ENCODE assay signal across 8 cellular contexts in genomic region chr5:177427211-177427822, GRCh38. TPM values are rescaled to one million over a fixed set of nuclear protein-coding genes. Genes with fewer than 3 reads are reported as not detected.
DNase-seq lines count a peak whose midpoint lies in the region; ATAC-seq, FAIRE-seq and TF ChIP-seq lines count a peak whose summit lies in the region.

No MANE protein-coding gene starts in this region.

- peaks cover 9% of the 10 kb centered on the region for H3K27me3 Mint-ChIP-seq in endodermal cell (ENCODE audit: insufficient read depth)

- H4K8ac ChIP-seq in neuronal stem cell (ENCODE audit: low read depth, low read length), result no peak overlapping the region

- H3K36me3 ChIP-seq in OCI-LY3 (replicated peaks; ENCODE audit: low read depth, low read length), result peaks cover 11% of the 10 kb centered on the region
- peaks cover 8% of the 10 kb centered on the region for H3K36me3 ChIP-seq in endodermal cell (ENCODE audit: control insufficient read depth, insufficient read depth, low read length)
- H3K36me3 ChIP-seq in neuronal stem cell (replicated peaks in 1 of 2; ENCODE audit: control insufficient read depth in 2 of 2, insufficient read depth in 2 of 2, low read length in 2 of 2), result peaks cover 8 to 28% of the 10 kb centered on the region in 2 donors

- H3K4me3 Mint-ChIP-seq in endodermal cell, result peak overlapping the region; percentile 74

- no peak overlapping the region for H3K14ac ChIP-seq in neuronal stem cell (ENCODE audit: low read length)

- H3K9ac ChIP-seq in OCI-LY3 (ENCODE audit: low read length), result peak overlapping the region; percentile 81
- H3K9ac ChIP-seq in endodermal cell (ENCODE audit: extremely low read depth, low read length, poor library complexity, severe bottlenecking), result peak overlapping the region; percentile 91
- peak overlapping the region; percentile 94 for H3K9ac ChIP-seq in neuronal stem cell (ENCODE audit: low read depth, low read length, poor library complexity)

- H3K4me2 ChIP-seq in OCI-LY3 (ENCODE audit: low read length) (peak overlapping the region; percentile 97), neuronal stem cell (ENCODE audit: insufficient read depth, low read length, poor library complexity, severe bottlenecking) (peak overlapping the region; percentile 79)

- H2BK120ac ChIP-seq in neuronal stem cell (ENCODE audit: low read depth, low read length), result no peak overlapping the region

- no peak overlapping the region for H2BK12ac ChIP-seq in neuronal stem cell (ENCODE audit: low read length)

- peak overlapping the region; percentile 93 for H3K4me3 ChIP-seq in GM12875 (ENCODE audit: low read depth, low read length)
- H3K4me3 ChIP-seq in OCI-LY3 (ENCODE audit: low read length), result peak overlapping the region; percentile 85
- peak overlapping the region; percentile 90 for H3K4me3 ChIP-seq in endodermal cell (ENCODE audit: low read length)
- peak overlapping the region; percentile 87 to 92 for H3K4me3 ChIP-seq in neuronal stem cell (ENCODE audit: low read length in 2 of 2)

- H3K4ac ChIP-seq in neuronal stem cell (ENCODE audit: low read length), result no peak overlapping the region

- no peaks in the 10 kb centered on the region for H3K9me3 Mint-ChIP-seq in endodermal cell

- peak overlapping the region; percentile 9 for H2AK5ac ChIP-seq in neuronal stem cell (ENCODE audit: low read depth, low read length)

- H3K9me3 ChIP-seq in OCI-LY3 (ENCODE audit: insufficient read depth, low read length), result no peaks in the 10 kb centered on the region
- H3K9me3 ChIP-seq in endodermal cell (ENCODE audit: control insufficient read depth, low read length), result no peaks in the 10 kb centered on the region
- no peaks in the 10 kb centered on the region for H3K9me3 ChIP-seq in neuronal stem cell (replicated peaks in 1 of 2; ENCODE audit: control insufficient read depth in 2 of 2, insufficient read depth in 1 of 2, low read depth in 1 of 2, low read length in 2 of 2)

- H3K27ac Mint-ChIP-seq in endodermal cell, result peak overlapping the region; percentile 58

- H4K20me1 ChIP-seq in OCI-LY3 (ENCODE audit: insufficient read depth, low read length), result peaks cover 21% of the 10 kb centered on the region

- H3K27me3 ChIP-seq in OCI-LY3 (ENCODE audit: low read depth, low read length) (no peaks in the 10 kb centered on the region), endodermal cell (ENCODE audit: control insufficient read depth, insufficient read depth, low read length, poor library complexity, severe bottlenecking) (no peaks in the 10 kb centered on the region), neuronal stem cell (ENCODE audit: control insufficient read depth in 3 of 3, insufficient read depth in 3 of 3, low read depth in 1 of 3, low read length in 3 of 3) (peaks cover 0 to 5% (median 0%) of the 10 kb centered on the region in 3 experiments)

- peaks cover 7% of the 10 kb centered on the region for H3K36me3 Mint-ChIP-seq in endodermal cell (ENCODE audit: low read depth)

- peaks cover 40% of the 10 kb centered on the region for H3K79me2 ChIP-seq in OCI-LY3 (ENCODE audit: low read length)

- peaks cover 4% of the 10 kb centered on the region for H3K79me1 ChIP-seq in neuronal stem cell (ENCODE audit: low read depth, low read length)

- H3K4me1 ChIP-seq in OCI-LY3 (ENCODE audit: low read length) (peaks cover 55% of the 10 kb centered on the region), endodermal cell (ENCODE audit: control insufficient read depth, insufficient read depth, low read length) (no peaks in the 10 kb centered on the region), neuronal stem cell (ENCODE audit: control insufficient read depth in 2 of 2, insufficient read depth in 1 of 2, low read depth in 1 of 2, low read length in 2 of 2) (peaks cover 15 to 16% of the 10 kb centered on the region in 2 donors)

- H3K4me1 Mint-ChIP-seq in endodermal cell, result peaks cover 14% of the 10 kb centered on the region

- no peak for FAIRE-seq in urothelium cell line (lab: Jason Lieb, UNC)

- peak overlapping the region; percentile 55 for H2BK15ac ChIP-seq in neuronal stem cell (ENCODE audit: low read length)

- WGBS in endodermal cell (ENCODE audit: insufficient coverage in 1 of 2, insufficient read length in 1 of 2), 2 experiments, result 33 to 39% methylated on average over 10 to 11 of the region's 11 CpGs
- no CpG with 5 or more reads among the region's 11 CpGs for WGBS in neuronal stem cell (ENCODE audit: extremely low coverage in 2 of 2, insufficient read length in 2 of 2, insufficient replicate concordance in 1 of 2), 2 donors

- peak overlapping the region; percentile 94 for H3K23ac ChIP-seq in neuronal stem cell (ENCODE audit: low read depth, low read length, poor library complexity)

- no peak overlapping the region for H2BK5ac ChIP-seq in neuronal stem cell (ENCODE audit: low read length)

- H4K91ac ChIP-seq in neuronal stem cell (ENCODE audit: low read depth, low read length, poor library complexity), result no peak overlapping the region

- no peak for ATAC-seq in HG02759 (IDR thresholded peaks at IDR 0.05; ENCODE audit: unreplicated experiment)
- no peak for ATAC-seq in HG02870 (IDR thresholded peaks at IDR 0.05; ENCODE audit: unreplicated experiment)

- H3K27ac ChIP-seq in OCI-LY3 (ENCODE audit: low read length) (peak overlapping the region; percentile 56), endodermal cell (ENCODE audit: low read depth, low read length) (no peak overlapping the region), neuronal stem cell (replicated peaks; ENCODE audit: low read length) (no peak overlapping the region)

- DNase-seq in endodermal cell (no peak), neuronal stem cell (ENCODE audit: low spot score) (no peak), urothelium cell line (ENCODE audit: low spot score) (no peak), NCI-H510A (lab: John Stamatoyannopoulos, UW) (no peak)

- H2AFZ ChIP-seq in OCI-LY3 (ENCODE audit: low read depth, low read length), result no peak overlapping the region
- H2AFZ ChIP-seq in neuronal stem cell (ENCODE audit: low read length), result peak overlapping the region; percentile 85

- TF ChIP-seq CTCF in GM12875 (IDR thresholded peaks at IDR 0.05; ENCODE audit: borderline replicate concordance, insufficient read depth, low read depth, low read length), result no peak
- TF ChIP-seq CTCF in OCI-LY3 (IDR thresholded peaks at IDR 0.05; ENCODE audit: low read depth, low read length), result no peak
- TF ChIP-seq CTCF in endodermal cell (conservative IDR thresholded peaks at IDR 0.05), result no peak

- H3K18ac ChIP-seq in neuronal stem cell (ENCODE audit: low read length), result peak overlapping the region; percentile 99

RNA-seq across cellular contexts. Expression of gene GRK6, which starts 0.8 kb away (rescaled TPM):
- total RNA-seq in endodermal cell, result 10 to 100 TPM; 51.6 to 66.8 TPM
- polyA plus RNA-seq in endodermal cell (2013, experiment 1 of 2), result 31.2 TPM
- 29.2 TPM for polyA plus RNA-seq in endodermal cell (2013, experiment 2 of 2)
- 27.8 TPM for polyA plus RNA-seq in neuronal stem cell (2013, experiment 1 of 2)
- 27.7 TPM for polyA plus RNA-seq in neuronal stem cell (2013, experiment 2 of 2)

RNA-seq across cellular contexts. Expression of gene F12, which starts 18.0 kb away (rescaled TPM):
- 1 to 10 TPM in 1 of 2 donors, under 1 TPM in 1; 0.95 to 2.9 TPM for total RNA-seq in endodermal cell
- polyA plus RNA-seq in endodermal cell (2013, experiment 1 of 2), result 0.75 TPM
- 0.46 TPM for polyA plus RNA-seq in endodermal cell (2013, experiment 2 of 2)
- polyA plus RNA-seq in neuronal stem cell (2013, experiment 1 of 2), result 2.1 TPM
- polyA plus RNA-seq in neuronal stem cell (2013, experiment 2 of 2), result 2.5 TPM

RNA-seq across cellular contexts. Expression of gene PRR7, which starts 19.3 kb away (rescaled TPM):
- total RNA-seq in endodermal cell, result 1 to 10 TPM; 4.7 to 8.0 TPM
- polyA plus RNA-seq in endodermal cell (2013, experiment 1 of 2), result 8.2 TPM
- polyA plus RNA-seq in endodermal cell (2013, experiment 2 of 2), result 8.7 TPM
- polyA plus RNA-seq in neuronal stem cell (2013, experiment 1 of 2), result 26.8 TPM
- polyA plus RNA-seq in neuronal stem cell (2013, experiment 2 of 2), result 26.8 TPM

RNA-seq across cellular contexts. Expression of gene PFN3, which starts 26.9 kb away (rescaled TPM):
- not detected for total RNA-seq in endodermal cell
- not detected for polyA plus RNA-seq in endodermal cell (2013, experiment 1 of 2)
- not detected for polyA plus RNA-seq in endodermal cell (2013, experiment 2 of 2)
- not detected for polyA plus RNA-seq in neuronal stem cell (2013, experiment 1 of 2)
- polyA plus RNA-seq in neuronal stem cell (2013, experiment 2 of 2), result not detected

RNA-seq across cellular contexts. Expression of gene SLC34A1, which starts 43.1 kb away (rescaled TPM):
- total RNA-seq in endodermal cell, result not detected
- polyA plus RNA-seq in endodermal cell (2013, experiment 1 of 2), result not detected
- polyA plus RNA-seq in endodermal cell (2013, experiment 2 of 2), result not detected
- polyA plus RNA-seq in neuronal stem cell (2013, experiment 1 of 2), result not detected
- not detected for polyA plus RNA-seq in neuronal stem cell (2013, experiment 2 of 2)
